8 cellular contexts compared by ENCODE assay signal in genomic region chr12:21501258-21502163, GRCh38. TPM values are rescaled to one million over a fixed set of nuclear protein-coding genes. Genes with fewer than 3 reads are reported as not detected.
DNase-seq lines count a peak whose midpoint lies in the region; ATAC-seq and TF ChIP-seq lines count a peak whose summit lies in the region.

Gene GOLT1B, plus strand, starts transcription at chr12:21501789. Its CDS starts 135 bp downstream, at chr12:21501924.
Gene RECQL, minus strand, starts transcription at chr12:21501635. Its CDS starts 2,065 bp downstream, at chr12:21499570.

- intact Hi-C loops in heart right ventricle (cut with DNase I) = loop anchor here in 5 of 10 donors (5.0 to 10.0 kb wide), 4 partner anchors 64 to 181 kb away; partner anchors contain the start of genes LDHB (in 4 of the 5) and PYROXD1 (in 1 of the 5)
- intact Hi-C loops in posterior cingulate gyrus (cut with DNase I) = loop anchor here (5.0 kb wide), 1 partner anchor 156 kb away; the partner anchor contains the start of gene LDHB

- in situ Hi-C loops in GM13977 (cut with MboI; ENCODE audit: low pct_unique_long_range_greater_than_20kb, low sequenced_read_pairs, unreplicated experiment) = loop anchor here (10.0 kb wide), 1 partner anchor 143 kb away; no protein-coding TSS in a partner anchor

- no peak within 1 kb of the TSS for H3K4me3 Mint-ChIP-seq in T-cell

- DNase-seq in GM13977 (ENCODE audit: low spot score) (peak; percentile 90), NCI-H146 (lab: John Stamatoyannopoulos, UW) (peak; percentile 100), T-cell (peak; percentile 65 to 94 (median 89)), amniotic epithelial cell (ENCODE audit: low read depth) (peak; percentile 98), heart right ventricle (peak; percentile 78 to 95), posterior cingulate gyrus (peak; percentile 86 to 99 (median 92)), upper lobe of left lung (peak; percentile 91 to 93)

- POLR2A ChIA-PET in T-cell (lab: Charles Lee) = no interaction called here

- TF ChIP-seq CTCF in GM13977 (IDR thresholded peaks at IDR 0.05; ENCODE audit: extremely low read depth, insufficient read depth, missing control alignments) (no peak), heart right ventricle (IDR thresholded peaks at IDR 0.05) (no peak), upper lobe of left lung (IDR thresholded peaks at IDR 0.05) (no peak)

- TF ChIP-seq EP300 in upper lobe of left lung (IDR thresholded peaks at IDR 0.05) = no peak

- H3K9me3 ChIP-seq in heart right ventricle (no peaks in the 10 kb centered on the region), upper lobe of left lung (no peaks in the 10 kb centered on the region)

- H3K9me3 Mint-ChIP-seq in T-cell = no peaks in the 10 kb centered on the region

- H3K36me3 ChIP-seq in heart right ventricle = peaks cover 0 to 29% (median 10%) of the 10 kb centered on the region in 9 donors
- H3K36me3 ChIP-seq in upper lobe of left lung = peaks cover 3 to 24% (median 15%) of the 10 kb centered on the region in 4 donors

- CTCF ChIA-PET in T-cell (lab: Charles Lee) = interaction anchor here (0.5 to 1.2 kb wide), 2 partner anchors 58 to 1089 kb away, joined by 3 read pairs; no protein-coding TSS in a partner anchor

- H3K27ac ChIP-seq in heart right ventricle (peak within 1 kb of the TSS; percentile 68 to 92 (median 88)), upper lobe of left lung (peak within 1 kb of the TSS; percentile 89 to 91 (median 90))

- no peak within 1 kb of the TSS for H3K27ac Mint-ChIP-seq in T-cell

- TF ChIP-seq POLR2A in upper lobe of left lung (IDR thresholded peaks at IDR 0.05) = peak; percentile 14 to 81 (median 64)

- peaks cover 0 to 66% (median 51%) of the 10 kb centered on the region in 9 donors for H3K4me1 ChIP-seq in heart right ventricle
- peaks cover 35 to 51% (median 38%) of the 10 kb centered on the region in 4 donors for H3K4me1 ChIP-seq in upper lobe of left lung

- H3K4me3 ChIP-seq in heart right ventricle = peak within 1 kb of the TSS; percentile 74 to 98 (median 90)
- peak within 1 kb of the TSS; percentile 78 to 95 (median 92) for H3K4me3 ChIP-seq in upper lobe of left lung

- ATAC-seq in HG02870 (IDR thresholded peaks at IDR 0.05; ENCODE audit: unreplicated experiment) (peak; percentile 99), T-cell (replicated peaks in 1 of 4) (peak; percentile 92 to 97 (median 96)), heart right ventricle (peak; percentile 99 to 100 (median 99)), upper lobe of left lung (ENCODE audit: low FRiP score in 2 of 2) (peak; percentile 99)

- peaks cover 38 to 64% (median 39%) of the 10 kb centered on the region in 3 donors for H3K4me1 Mint-ChIP-seq in T-cell

- 0% methylated on average over 61 of the region's 61 CpGs for WGBS in heart right ventricle, 2 donors
- WGBS in upper lobe of left lung, 2 donors = 0% methylated on average over 9 to 57 of the region's 61 CpGs

- H3K27me3 Mint-ChIP-seq in T-cell = no peaks in the 10 kb centered on the region

- H3K36me3 Mint-ChIP-seq in T-cell = peaks cover 28% of the 10 kb centered on the region

- no peaks in the 10 kb centered on the region for H3K27me3 ChIP-seq in heart right ventricle
- no peaks in the 10 kb centered on the region for H3K27me3 ChIP-seq in upper lobe of left lung

RNA-seq across cellular contexts. Expression of gene GOLT1B, which starts in this region (rescaled TPM):
- total RNA-seq in T-cell = 10 to 100 TPM; 27.7 to 37.7 (median 35.1) TPM
- total RNA-seq in heart right ventricle = 10 to 100 TPM; 12.0 to 25.4 (median 18.8) TPM
- polyA plus RNA-seq in heart right ventricle = 10 to 100 TPM; 16.0 to 24.2 TPM
- 10 to 100 TPM in 5 of 6 donors, 1 to 10 TPM in 1; 4.2 to 36.7 (median 25.4) TPM for total RNA-seq in upper lobe of left lung

RNA-seq across cellular contexts. Expression of gene RECQL, which starts in this region (rescaled TPM):
- total RNA-seq in T-cell (10 to 100 TPM; 25.4 to 70.8 (median 53.8) TPM), heart right ventricle (10 to 100 TPM; 18.4 to 40.5 (median 24.6) TPM), upper lobe of left lung (10 to 100 TPM; 15.7 to 34.2 (median 28.0) TPM)
- 10 to 100 TPM; 11.2 to 14.3 TPM for polyA plus RNA-seq in heart right ventricle

Comparison
In these comparisons a context has a peak if more than half of its experiments do, and no peak if none do; other contexts are left out.
1. Peak in every context shown above with its lines: DNase-seq, ATAC-seq, H3K4me3 ChIP-seq and H3K27ac ChIP-seq.